Comparison of ENCODE assay signal across 7 cellular contexts in genomic region chr3:195964318-195965107, GRCh38. TPM values are rescaled to one million over a fixed set of nuclear protein-coding genes. Genes with fewer than 3 reads are reported as not detected.
DNase-seq lines count a peak whose midpoint lies in the region; ATAC-seq and TF ChIP-seq lines count a peak whose summit lies in the region.
"Not testable (repeated sequence)": the region's sequence is repeated elsewhere in the genome, so short reads cannot be mapped to it uniquely, and the experiment has no call there.

No MANE protein-coding gene starts in this region.

- peak overlapping the region; percentile 70 to 86 for H3K27ac ChIP-seq in mucosa of rectum (ENCODE audit: low read depth in 2 of 2, low read length in 2 of 2)

- not testable (repeated sequence) for DNase-seq in activated CD8-positive, alpha-beta T cell treated with anti-CD3 and anti-CD28 coated beads, Interleukin-2, amount 10 ng/mL, durations not matched to agents 7 days and 5 days; endothelial cell (ENCODE audit: low spot score); left colon; stimulated activated naive B cell treated with anti-CD40 and anti-IgM and Interleukin-4, amounts not matched to agents 10 μg/mL and 1 μg/mL and 100 μg/mL, for 72 hours
- DNase-seq in posterior vena cava (ENCODE audit: low spot score) = peak; percentile 57

- not testable (repeated sequence) for H3K4me3 ChIP-seq in mucosa of rectum (ENCODE audit: low read length in 2 of 2)

- CTCF ChIA-PET in activated CD8-positive, alpha-beta T cell treated with anti-CD3 and anti-CD28 coated beads, Interleukin-2, amount 10 ng/mL, durations not matched to agents 7 days and 5 days (lab: Charles Lee) = not testable (repeated sequence)

- not testable (repeated sequence) for H3K9me3 ChIP-seq in mucosa of rectum (ENCODE audit: control insufficient read depth in 2 of 2, low read length in 2 of 2)

- not testable (repeated sequence) for H3K4me1 Mint-ChIP-seq in activated CD8-positive, alpha-beta T cell treated with anti-CD3 and anti-CD28 coated beads, Interleukin-2, amount 10 ng/mL, durations not matched to agents 7 days and 5 days (ENCODE audit: low read depth); activated naive CD8-positive, alpha-beta T cell (ENCODE audit: low read depth); endothelial cell (ENCODE audit: unreplicated experiment); stimulated activated naive B cell treated with anti-CD40 and anti-IgM and Interleukin-4, amounts not matched to agents 10 μg/mL and 1 μg/mL and 100 μg/mL, for 72 hours

- peaks cover 10% of the 10 kb centered on the region in 2 donors for H3K4me1 ChIP-seq in mucosa of rectum (ENCODE audit: control insufficient read depth in 2 of 2, insufficient read depth in 2 of 2, low read length in 2 of 2)

- not testable (repeated sequence) for H3K27me3 Mint-ChIP-seq in activated CD8-positive, alpha-beta T cell treated with anti-CD3 and anti-CD28 coated beads, Interleukin-2, amount 10 ng/mL, durations not matched to agents 7 days and 5 days (ENCODE audit: low read depth); activated naive CD8-positive, alpha-beta T cell; endothelial cell (ENCODE audit: unreplicated experiment); stimulated activated naive B cell treated with anti-CD40 and anti-IgM and Interleukin-4, amounts not matched to agents 10 μg/mL and 1 μg/mL and 100 μg/mL, for 72 hours

- H3K9ac ChIP-seq in mucosa of rectum (ENCODE audit: low read depth in 1 of 2, low read length in 2 of 2) = not testable (repeated sequence)

- not testable (repeated sequence) for H3K4me3 Mint-ChIP-seq in activated CD8-positive, alpha-beta T cell treated with anti-CD3 and anti-CD28 coated beads, Interleukin-2, amount 10 ng/mL, durations not matched to agents 7 days and 5 days; activated naive CD8-positive, alpha-beta T cell; stimulated activated naive B cell treated with anti-CD40 and anti-IgM and Interleukin-4, amounts not matched to agents 10 μg/mL and 1 μg/mL and 100 μg/mL, for 72 hours
- H3K4me3 Mint-ChIP-seq in endothelial cell (ENCODE audit: unreplicated experiment) = peak overlapping the region; percentile 59

- intact Hi-C loops in left colon (cut with DNase I, micrococcal nuclease); posterior vena cava (cut with DNase I): not testable (repeated sequence)

- H3K9me3 Mint-ChIP-seq in activated CD8-positive, alpha-beta T cell treated with anti-CD3 and anti-CD28 coated beads, Interleukin-2, amount 10 ng/mL, durations not matched to agents 7 days and 5 days (ENCODE audit: insufficient read depth); activated naive CD8-positive, alpha-beta T cell (ENCODE audit: low read depth); endothelial cell (ENCODE audit: unreplicated experiment): not testable (repeated sequence)
- peaks cover 11 to 12% of the 10 kb centered on the region in 2 donors for H3K9me3 Mint-ChIP-seq in stimulated activated naive B cell treated with anti-CD40 and anti-IgM and Interleukin-4, amounts not matched to agents 10 μg/mL and 1 μg/mL and 100 μg/mL, for 72 hours

- H3K36me3 ChIP-seq in mucosa of rectum (ENCODE audit: control insufficient read depth in 2 of 2, insufficient read depth in 2 of 2, low read length in 2 of 2) = peaks cover 19 to 25% of the 10 kb centered on the region in 2 donors

- H3K27me3 ChIP-seq in mucosa of rectum (ENCODE audit: control insufficient read depth in 2 of 2, insufficient read depth in 2 of 2, low read length in 2 of 2) = not testable (repeated sequence)

- peak overlapping the region; percentile 20 for H3K27ac Mint-ChIP-seq in activated CD8-positive, alpha-beta T cell treated with anti-CD3 and anti-CD28 coated beads, Interleukin-2, amount 10 ng/mL, durations not matched to agents 7 days and 5 days
- peak overlapping the region; percentile 41 for H3K27ac Mint-ChIP-seq in activated naive CD8-positive, alpha-beta T cell
- not testable (repeated sequence) for H3K27ac Mint-ChIP-seq in endothelial cell (ENCODE audit: unreplicated experiment)
- peak overlapping the region; percentile 62 for H3K27ac Mint-ChIP-seq in stimulated activated naive B cell treated with anti-CD40 and anti-IgM and Interleukin-4, amounts not matched to agents 10 μg/mL and 1 μg/mL and 100 μg/mL, for 72 hours

- POLR2A ChIA-PET in activated CD8-positive, alpha-beta T cell treated with anti-CD3 and anti-CD28 coated beads, Interleukin-2, amount 10 ng/mL, durations not matched to agents 7 days and 5 days (lab: Charles Lee) = not testable (repeated sequence)

- TF ChIP-seq CTCF in endothelial cell (IDR thresholded peaks at IDR 0.05; ENCODE audit: unreplicated experiment) = not testable (repeated sequence)

- not testable (repeated sequence) for ATAC-seq in activated CD8-positive, alpha-beta T cell treated with anti-CD3 and anti-CD28 coated beads, Interleukin-2, amount 10 ng/mL, durations not matched to agents 7 days and 5 days; stimulated activated naive B cell treated with anti-CD40 and anti-IgM and Interleukin-4, amounts not matched to agents 10 μg/mL and 1 μg/mL and 100 μg/mL, for 72 hours (replicated peaks)
- ATAC-seq in left colon = peak; percentile 74

- peaks cover 55% of the 10 kb centered on the region for H3K36me3 Mint-ChIP-seq in activated CD8-positive, alpha-beta T cell treated with anti-CD3 and anti-CD28 coated beads, Interleukin-2, amount 10 ng/mL, durations not matched to agents 7 days and 5 days (ENCODE audit: low read depth)
- H3K36me3 Mint-ChIP-seq in activated naive CD8-positive, alpha-beta T cell = not testable (repeated sequence)
- peaks cover 46% of the 10 kb centered on the region for H3K36me3 Mint-ChIP-seq in endothelial cell (ENCODE audit: low read depth, unreplicated experiment)
- peaks cover 35 to 46% of the 10 kb centered on the region in 2 donors for H3K36me3 Mint-ChIP-seq in stimulated activated naive B cell treated with anti-CD40 and anti-IgM and Interleukin-4, amounts not matched to agents 10 μg/mL and 1 μg/mL and 100 μg/mL, for 72 hours

RNA-seq across cellular contexts. Expression of gene TNK2, which starts 56.2 kb away (rescaled TPM):
- total RNA-seq in activated CD8-positive, alpha-beta T cell treated with anti-CD3 and anti-CD28 coated beads, Interleukin-2, amount 10 ng/mL, durations not matched to agents 7 days and 5 days = 100 to 1,000 TPM; 110 to 127 TPM
- total RNA-seq in endothelial cell (ENCODE audit: unreplicated experiment) (135 TPM), left colon (10 to 100 TPM; 18.3 to 33.9 TPM), posterior vena cava (10 to 100 TPM; 24.3 to 34.1 TPM)
